ENCODE assay signal across 2 cellular contexts in genomic region chr9:83800236-83801033, GRCh38.
TF ChIP-seq lines count a peak whose summit lies in the region.

No MANE protein-coding gene starts in this region.

TF ChIP-seq in HCT116, 20 proteins besides CTCF, POLR2A, EP300 and RAD21:
- no peak for TF ChIP-seq EZH2phosphoT487 (IDR thresholded peaks at IDR 0.05; ENCODE audit: borderline replicate concordance)
- no peak for TF ChIP-seq CBX3 (IDR thresholded peaks at IDR 0.05; ENCODE audit: low read depth)

TF ChIP-seq in K562, 482 proteins besides CTCF, POLR2A, EP300 and RAD21:
- TF ChIP-seq SPI1 (IDR thresholded peaks at IDR 0.05; ENCODE audit: borderline replicate concordance, low read depth, low read length), result peak; percentile 59
- peak in 1 of 2 experiments; percentile 70; a peak in 2 of 4 replicates for TF ChIP-seq SRF (CRISPR knock-in tag; IDR thresholded peaks at IDR 0.05)
- no peak for TF ChIP-seq SMARCA4 (IDR thresholded peaks at IDR 0.05)
- TF ChIP-seq ZNF780A (CRISPR knock-in tag; IDR thresholded peaks at IDR 0.05), result no peak
